ENCODE assay signal across 8 cellular contexts in genomic region chr9:72476617-72477375, GRCh38. TPM values are rescaled to one million over a fixed set of nuclear protein-coding genes. Genes with fewer than 3 reads are reported as not detected.
A peak's percentile ranks its signal among the peaks of the same experiment; 100 is the strongest.
DNase-seq lines count a peak whose midpoint lies in the region; ATAC-seq and TF ChIP-seq lines count a peak whose summit lies in the region.

No MANE protein-coding gene starts in this region.

- ATAC-seq in GM18502 (IDR thresholded peaks at IDR 0.05; ENCODE audit: poor library complexity, unreplicated experiment) = no peak
- no peak for ATAC-seq in HG03108 (IDR thresholded peaks at IDR 0.05; ENCODE audit: unreplicated experiment)
- ATAC-seq in GM18517 (IDR thresholded peaks at IDR 0.05; ENCODE audit: unreplicated experiment) = no peak

- peaks cover 6% of the 10 kb centered on the region for H3K9me3 Mint-ChIP-seq in type B pancreatic cell

- no peak for TF ChIP-seq CTCF in type B pancreatic cell (conservative IDR thresholded peaks at IDR 0.05)

- peak; percentile 4 to 24 for DNase-seq in activated CD4-positive, alpha-beta T cell treated with anti-CD3 and anti-CD28 coated beads for 24 hours (ENCODE audit: low read depth in 2 of 2)
- no peak for DNase-seq in activated CD4-positive, alpha-beta T cell treated with anti-CD3 and anti-CD28 coated beads for 1 hour
- DNase-seq in activated T-cell treated with anti-CD3 and anti-CD28 coated beads for 48 hours (ENCODE audit: low read depth) (peak; percentile 20), kidney tubule cell (ENCODE audit: low spot score) (peak; percentile 98), type B pancreatic cell (ENCODE audit: extremely low spot score, unreplicated experiment) (no peak)

- H3K4me1 Mint-ChIP-seq in type B pancreatic cell (ENCODE audit: unreplicated experiment) = peaks cover 16% of the 10 kb centered on the region

- H3K36me3 Mint-ChIP-seq in type B pancreatic cell = no peaks in the 10 kb centered on the region

- peak overlapping the region; percentile 98 for H3K27ac Mint-ChIP-seq in type B pancreatic cell

- H3K4me3 Mint-ChIP-seq in type B pancreatic cell = peak overlapping the region; percentile 21

- H3K27me3 Mint-ChIP-seq in type B pancreatic cell = no peaks in the 10 kb centered on the region

RNA-seq across cellular contexts. Expression of gene TMC1, which starts 44.6 kb away (rescaled TPM):
- not detected in 2 replicates for total RNA-seq in type B pancreatic cell (ENCODE audit: low replicate concordance)

Comparison
In these comparisons a context has a peak if more than half of its experiments do, and no peak if none do; other contexts are left out.
1. DNase-seq: peak in activated CD4-positive, alpha-beta T cell treated with anti-CD3 and anti-CD28 coated beads for 24 hours (2 of 2), activated T-cell treated with anti-CD3 and anti-CD28 coated beads for 48 hours (single experiment) and kidney tubule cell (single experiment); none in activated CD4-positive, alpha-beta T cell treated with anti-CD3 and anti-CD28 coated beads for 1 hour (single experiment) and type B pancreatic cell (single experiment).